ENCODE assay signal across 1 cellular context in the genomic region with DNA sequence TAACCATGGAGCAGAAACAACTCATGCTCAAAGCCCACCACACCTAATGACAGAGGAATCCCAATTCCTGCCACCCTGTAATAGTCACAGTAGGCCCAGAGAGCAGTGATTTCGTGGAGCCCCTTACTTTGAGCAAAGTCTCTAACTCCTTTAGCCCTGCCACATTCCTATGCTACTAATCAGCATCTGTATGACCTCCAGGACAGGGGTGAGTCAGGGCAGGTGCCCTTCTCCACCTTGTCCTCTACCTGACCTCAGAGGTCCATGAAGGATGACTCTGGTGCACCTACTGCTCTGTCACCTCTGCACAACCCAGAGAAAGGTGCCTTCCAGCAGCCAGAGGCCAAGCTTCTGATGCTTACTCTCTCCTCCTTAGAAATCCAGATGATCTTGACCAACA.
A peak's percentile ranks its signal among the peaks of the same experiment; 100 is the strongest.
TF ChIP-seq lines count a peak whose summit lies in the region.

No MANE protein-coding gene starts in this region.

TF ChIP-seq in H1, 55 proteins besides CTCF, POLR2A, EP300 and RAD21:
- TF ChIP-seq MAFK (IDR thresholded peaks at IDR 0.05; ENCODE audit: low read depth, low read length) (no peak), SAP30 (IDR thresholded peaks at IDR 0.05; ENCODE audit: insufficient read depth, insufficient replicate concordance, low read length) (no peak), YY1 (IDR thresholded peaks at IDR 0.05; ENCODE audit: low read depth, low read length) (no peak), PHF8 (conservative IDR thresholded peaks at IDR 0.05; ENCODE audit: low read depth, low read length) (no peak), RXRA (IDR thresholded peaks at IDR 0.05; ENCODE audit: insufficient read depth, low read depth, low read length) (peak; percentile 85; the same call in 1 of the 2 replicates), FOSL1 (IDR thresholded peaks at IDR 0.05; ENCODE audit: insufficient read depth, low read depth, low read length) (no peak), HDAC6 (IDR thresholded peaks at IDR 0.05; ENCODE audit: low read depth, low read length) (no peak)
- TF ChIP-seq, protein P1, sequence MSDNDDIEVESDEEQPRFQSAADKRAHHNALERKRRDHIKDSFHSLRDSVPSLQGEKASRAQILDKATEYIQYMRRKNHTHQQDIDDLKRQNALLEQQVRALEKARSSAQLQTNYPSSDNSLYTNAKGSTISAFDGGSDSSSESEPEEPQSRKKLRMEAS (IDR thresholded peaks at IDR 0.05): no peak
